In the genomic region with DNA sequence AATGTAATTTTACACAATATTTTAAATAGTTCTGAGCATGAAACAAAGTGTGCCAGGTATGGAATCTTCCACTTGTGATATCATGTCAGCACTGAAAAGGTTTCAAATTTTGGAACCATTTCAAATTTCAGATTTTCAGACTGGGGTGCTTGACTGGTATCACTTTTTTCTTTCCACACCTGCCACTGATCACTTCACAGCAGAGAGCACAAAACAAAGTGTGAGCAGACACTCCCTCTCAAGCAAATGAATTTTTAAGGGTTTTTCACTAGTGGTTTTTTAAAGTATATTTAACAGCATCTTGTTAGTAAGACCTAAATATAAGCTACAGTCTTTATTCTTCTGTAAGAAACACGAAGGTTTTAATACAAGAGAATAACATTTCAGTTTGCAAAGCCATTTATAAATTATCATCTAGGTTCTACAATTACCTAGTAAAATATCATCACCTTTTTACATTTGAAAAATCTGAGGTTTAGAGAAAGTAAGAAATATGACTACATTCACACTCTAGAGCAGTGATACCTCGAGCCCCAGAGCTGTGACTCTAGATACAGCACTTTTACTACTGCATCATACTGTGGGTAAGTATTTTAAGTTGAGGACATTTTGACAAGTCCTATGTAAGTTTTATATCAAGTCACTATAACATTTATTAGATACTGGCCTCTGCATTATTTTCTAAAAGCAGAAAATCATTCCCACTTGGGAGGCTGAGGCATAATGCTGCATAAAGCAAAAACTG, we compare ENCODE assay signal across 13 cellular contexts.
"Had no signal": no experiment of that assay in that cellular context is flagged by ENCODE, and none has a peak within 500 bp of the region (broad histone marks: within the 10 kb centered on the region; RNA-seq: fewer than 3 reads in every experiment).

No MANE protein-coding gene starts in this region.

- H3K36me3 Mint-ChIP-seq: activated naive CD8-positive, alpha-beta T cell had no signal

- FAIRE-seq: urothelium cell line had no signal

- H3K4me3 ChIP-seq: lower lobe of right lung, tibial artery had no signal

- H3K27me3 Mint-ChIP-seq: activated CD4-positive, alpha-beta T cell treated with anti-CD3 and anti-CD28 coated beads, Interleukin-2, amount 10 ng/mL, durations not matched to agents 7 days and 5 days; activated naive CD8-positive, alpha-beta T cell had no signal

- H3K4me3 Mint-ChIP-seq: activated CD4-positive, alpha-beta T cell treated with anti-CD3 and anti-CD28 coated beads, Interleukin-2, amount 10 ng/mL, durations not matched to agents 7 days and 5 days; activated naive CD8-positive, alpha-beta T cell; nephron had no signal

- H3K27ac Mint-ChIP-seq: activated CD4-positive, alpha-beta T cell treated with anti-CD3 and anti-CD28 coated beads, Interleukin-2, amount 10 ng/mL, durations not matched to agents 7 days and 5 days; activated naive CD8-positive, alpha-beta T cell; nephron had no signal

- H3K36me3 ChIP-seq: lower lobe of right lung, tibial artery had no signal

- H3K9me3 Mint-ChIP-seq: activated CD4-positive, alpha-beta T cell treated with anti-CD3 and anti-CD28 coated beads, Interleukin-2, amount 10 ng/mL, durations not matched to agents 7 days and 5 days; nephron had no signal

- DNase-seq: activated CD4-positive, alpha-beta T cell treated with anti-CD3 and anti-CD28 coated beads, Interleukin-2, amount 10 ng/mL, durations not matched to agents 7 days and 5 days; dermis blood vessel endothelial cell; lower lobe of right lung; nucleus accumbens; stimulated activated CD4-positive, alpha-beta T cell treated with anti-CD3 and anti-CD28 coated beads, Interleukin-2, amount 100 ng/mL, for 24 hours; stimulated activated naive CD8-positive, alpha-beta T cell treated with anti-CD3 and anti-CD28 coated beads, Interleukin-15, Interleukin-2, amounts not matched to agents 100 U/mL and 50 U/mL, for 24 hours; substantia nigra; T-helper 9 cell; tibial artery had no signal

- H3K9me3 ChIP-seq: lower lobe of right lung, tibial artery had no signal

- H3K27me3 ChIP-seq: tibial artery had no signal

- ATAC-seq: stimulated activated naive CD8-positive, alpha-beta T cell treated with anti-CD3 and anti-CD28 coated beads, Interleukin-15, Interleukin-2, amounts not matched to agents 100 U/mL and 50 U/mL, for 24 hours had no signal

- H3K27ac ChIP-seq: epithelial cell of prostate, lower lobe of right lung, tibial artery had no signal
